In the genomic region with DNA sequence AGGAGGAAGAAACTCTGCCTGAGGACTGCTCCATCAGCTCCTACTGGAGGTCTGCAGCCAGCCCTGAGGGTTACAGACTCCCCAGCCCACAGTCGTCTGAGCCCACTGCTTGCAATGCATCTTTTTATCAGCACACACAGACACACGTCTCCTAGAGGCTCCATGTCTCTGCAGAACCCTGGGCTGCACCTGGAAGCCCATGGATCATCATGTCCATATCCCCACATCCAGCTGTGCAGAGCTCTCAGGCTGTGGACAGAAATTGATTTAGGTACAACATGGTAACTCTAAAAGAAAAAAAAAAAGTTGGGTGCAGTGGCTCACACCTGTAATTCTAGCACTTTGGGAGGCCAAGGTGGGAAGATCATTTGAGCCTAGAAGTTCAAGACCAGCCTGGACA, we compare ENCODE assay signal across 1 cellular context.
TF ChIP-seq lines count a peak whose summit lies in the region.

No MANE protein-coding gene starts in this region.

TF ChIP-seq in liver, 16 proteins besides CTCF, POLR2A, EP300 and RAD21 (continued from another document):
- TF ChIP-seq REST (IDR thresholded peaks at IDR 0.05) (no peak), NR2F2 (IDR thresholded peaks at IDR 0.05) (no peak), MAX (IDR thresholded peaks at IDR 0.05) (no peak), RXRA (IDR thresholded peaks at IDR 0.05) (no peak), ZBTB33 (IDR thresholded peaks at IDR 0.05) (no peak), HNF4A (conservative IDR thresholded peaks at IDR 0.05) (no peak)
